ENCODE assay signal across 7 cellular contexts in genomic region chr1:2796890-2797740, GRCh38.
"Had no signal": no experiment of that assay in that cellular context is flagged by ENCODE, and none has a peak within 500 bp of the region (broad histone marks: within the 10 kb centered on the region; RNA-seq: fewer than 3 reads in every experiment).

No MANE protein-coding gene starts in this region.

- H3K4me3 Mint-ChIP-seq: stimulated activated memory B cell treated with anti-CD40 and anti-IgM and Interleukin-4, amounts not matched to agents 10 μg/mL and 1 μg/mL and 100 μg/mL, for 72 hours had no signal

- H3K27ac Mint-ChIP-seq: stimulated activated memory B cell treated with anti-CD40 and anti-IgM and Interleukin-4, amounts not matched to agents 10 μg/mL and 1 μg/mL and 100 μg/mL, for 72 hours had no signal

- ATAC-seq: esophagus mucosa; stimulated activated memory B cell treated with anti-CD40 and anti-IgM and Interleukin-4, amounts not matched to agents 10 μg/mL and 1 μg/mL and 100 μg/mL, for 72 hours had no signal

- DNase-seq: activated CD4-positive, alpha-beta T cell treated with anti-CD3 and anti-CD28 coated beads, Interleukin-2, amount 50 U/mL, for 48 hours; activated T-cell treated with anti-CD3 and anti-CD28 coated beads, Interleukin-2, amount 50 U/mL, for 48 hours; amniotic stem cell; central memory CD4-positive, alpha-beta T cell; stimulated activated CD4-positive, alpha-beta T cell treated with anti-CD3 and anti-CD28 coated beads, Interleukin-2, amount 100 ng/mL, for 48 hours had no signal
